Comparison of ENCODE assay signal across 8 cellular contexts in the genomic region with DNA sequence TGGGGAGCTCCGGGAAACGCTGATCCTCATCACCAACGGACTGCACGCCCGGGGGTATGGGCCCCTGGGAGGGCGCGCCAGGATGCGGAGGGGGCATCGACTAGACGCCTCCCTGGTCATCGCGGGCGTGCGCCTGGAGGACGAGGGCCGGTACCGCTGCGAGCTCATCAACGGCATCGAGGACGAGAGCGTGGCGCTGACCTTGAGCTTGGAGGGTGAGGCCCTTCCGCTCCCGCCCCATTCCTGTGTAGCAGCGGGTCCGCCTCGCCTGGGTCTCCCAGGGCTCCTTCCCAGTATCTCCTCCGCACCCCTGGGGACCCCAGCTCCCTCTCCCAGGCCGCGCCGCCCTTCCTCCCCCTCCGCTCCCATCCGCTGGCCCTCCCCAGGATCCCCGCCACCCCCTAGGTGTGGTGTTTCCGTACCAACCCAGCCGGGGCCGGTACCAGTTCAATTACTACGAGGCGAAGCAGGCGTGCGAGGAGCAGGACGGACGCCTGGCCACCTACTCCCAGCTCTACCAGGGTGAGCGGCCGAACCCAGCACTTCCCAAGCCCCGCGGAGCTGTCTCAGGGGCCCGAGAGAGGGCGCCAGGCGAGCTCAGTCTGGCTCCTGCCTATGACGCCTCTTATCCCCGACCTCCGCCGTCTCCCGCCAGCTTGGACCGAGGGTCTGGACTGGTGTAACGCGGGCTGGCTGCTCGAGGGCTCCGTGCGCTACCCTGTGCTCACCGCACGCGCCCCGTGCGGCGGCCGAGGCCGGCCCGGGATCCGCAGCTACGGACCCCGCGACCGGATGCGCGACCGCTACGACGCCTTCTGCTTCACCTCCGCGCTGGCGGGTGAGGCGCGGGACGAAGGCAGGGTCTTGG. TPM values are rescaled to one million over a fixed set of nuclear protein-coding genes. Genes with fewer than 3 reads are reported as not detected.
DNase-seq lines count a peak whose midpoint lies in the region; ATAC-seq, FAIRE-seq and TF ChIP-seq lines count a peak whose summit lies in the region.

No MANE protein-coding gene starts in this region.

- H3K4me2 ChIP-seq in A549 (peak overlapping the region; percentile 94), hepatocyte (peak overlapping the region; percentile 90)

- DNase-seq in A549 (ENCODE audit: low read depth in 1 of 2, low spot score in 1 of 2) (peak; percentile 61 to 78), NOMO-1 treated with DMSO at 0.1 percent for 48 hours (lab: John Stamatoyannopoulos, UW; ENCODE audit: unreplicated experiment) (peak; percentile 40), adrenal gland (peak; percentile 39 to 70 (median 49)), hepatocyte (ENCODE audit: low spot score) (peak; percentile 75), sigmoid colon (peak; percentile 79), cerebellum (ENCODE audit: low spot score) (no peak)

- H3K27ac ChIP-seq in A549 (peak overlapping the region; percentile 13 to 76; a peak in 3 of 6 replicates), adrenal gland (peak overlapping the region in 2 of 5 donors; percentile 17 to 45), hepatocyte (no peak overlapping the region), sigmoid colon (peak overlapping the region in 3 of 4 donors; percentile 11 to 51 (median 28))

- TF ChIP-seq CTCF in A549 (IDR thresholded peaks at IDR 0.05) (peak; percentile 51), GM12873 (IDR thresholded peaks at IDR 0.05; ENCODE audit: insufficient read depth, low read depth, low read length, missing control alignments) (peak; percentile 54), adrenal gland (IDR thresholded peaks at IDR 0.05) (peak in 4 of 6 experiments; percentile 11 to 40 (median 28)), hepatocyte (IDR thresholded peaks at IDR 0.05; ENCODE audit: poor library complexity) (peak; percentile 36), sigmoid colon (IDR thresholded peaks at IDR 0.05) (peak in 1 of 4 experiments; percentile 20)

- TF ChIP-seq POLR2A in A549 (IDR thresholded peaks at IDR 0.05; ENCODE audit: low read length): no peak
- no peak for TF ChIP-seq POLR2A in adrenal gland (IDR thresholded peaks at IDR 0.05)
- TF ChIP-seq POLR2A in sigmoid colon (IDR thresholded peaks at IDR 0.05): no peak
- TF ChIP-seq POLR2A in GM18505 (IDR thresholded peaks at IDR 0.05; ENCODE audit: borderline replicate concordance, extremely low read depth, insufficient read depth, insufficient read length): no peak

- no peak for TF ChIP-seq EP300 in A549 (IDR thresholded peaks at IDR 0.05)
- TF ChIP-seq EP300 in sigmoid colon (IDR thresholded peaks at IDR 0.05): no peak

- peak overlapping the region; percentile 25 for H2AFZ ChIP-seq in hepatocyte

- no peaks in the 10 kb centered on the region for H3K9me2 ChIP-seq in hepatocyte (replicated peaks; ENCODE audit: insufficient read depth)

- H3K36me3 ChIP-seq in adrenal gland (replicated peaks in 1 of 2) (no peaks in the 10 kb centered on the region), hepatocyte (replicated peaks; ENCODE audit: insufficient read depth, low read depth) (no peaks in the 10 kb centered on the region), sigmoid colon (no peaks in the 10 kb centered on the region)

- no peaks in the 10 kb centered on the region for H4K20me1 ChIP-seq in hepatocyte (ENCODE audit: insufficient read depth, poor library complexity, severe bottlenecking)

- H3K4me3 ChIP-seq in A549 (peak overlapping the region; percentile 49), adrenal gland (peak overlapping the region in 1 of 4 donors; percentile 46), hepatocyte (no peak overlapping the region), sigmoid colon (peak overlapping the region; percentile 5 to 44 (median 34))

- H3K27me3 ChIP-seq in adrenal gland (peaks cover 39% of the 10 kb centered on the region), hepatocyte (peaks cover 78% of the 10 kb centered on the region), sigmoid colon (peaks cover 32 to 78% (median 53%) of the 10 kb centered on the region in 3 donors)

- POLR2A ChIA-PET in A549 (lab: Yijun Ruan, JAX): interaction anchor here (0.9 to 1.5 kb wide), 4 partner anchors 54 to 123 kb away, joined by 3 to 6 read pairs (median 4); a partner anchor contains a TSS

- no peak for FAIRE-seq in A549 (lab: Jason Lieb, UNC)

- intact Hi-C loops in adrenal gland (cut with DNase I) (loop anchor here in 1 of 2 donors (5.0 kb wide), 1 partner anchor 33 kb away; no protein-coding TSS in a partner anchor), sigmoid colon (cut with DNase I) (no loop called here)

- peak; percentile 11 to 12; a peak in 1 of 5 replicates for TF ChIP-seq RAD21 in A549 (conservative IDR thresholded peaks at IDR 0.05 in 1 of 2, IDR thresholded peaks at IDR 0.05 in 1 of 2)

- CTCF ChIA-PET in A549 (lab: Yijun Ruan, JAX): interaction anchor here (0.8 to 25.7 kb wide), 20 partner anchors 9 to 297 kb away, joined by 3 to 495 read pairs (median 8); a partner anchor contains a TSS

- H3K4me1 ChIP-seq in A549 (peaks cover 13% of the 10 kb centered on the region), adrenal gland (replicated peaks in 1 of 2) (peaks cover 0 to 23% of the 10 kb centered on the region in 2 donors), hepatocyte (ENCODE audit: insufficient read depth) (peaks cover 23% of the 10 kb centered on the region), sigmoid colon (peaks cover 0 to 25% (median 23%) of the 10 kb centered on the region in 4 donors)

- no peaks in the 10 kb centered on the region for H3K79me2 ChIP-seq in hepatocyte

- 22% methylated on average over 25 of the region's 87 CpGs for WGBS in A549 (ENCODE audit: missing lambda C conversion rate)
- WGBS in adrenal gland, 4 donors: 0 to 2% (median 1%) methylated on average over 3 to 87 of the region's 87 CpGs
- 2% methylated on average over 61 of the region's 87 CpGs for WGBS in hepatocyte (ENCODE audit: low lambda C conversion rate, missing lambda C conversion rate)
- WGBS in sigmoid colon, 2 donors: 1 to 2% methylated on average over 87 of the region's 87 CpGs

- no peaks in the 10 kb centered on the region for H3K9me3 ChIP-seq in A549
- no peaks in the 10 kb centered on the region for H3K9me3 ChIP-seq in adrenal gland (replicated peaks in 1 of 3)
- H3K9me3 ChIP-seq in hepatocyte (ENCODE audit: low read depth): no peaks in the 10 kb centered on the region
- H3K9me3 ChIP-seq in sigmoid colon: no peaks in the 10 kb centered on the region

- ATAC-seq in A549: peak; percentile 84 to 92
- no peak for ATAC-seq in GM18505 (IDR thresholded peaks at IDR 0.05; ENCODE audit: unreplicated experiment)

RNA-seq across cellular contexts. Expression of a gene that starts 5.0 kb away (rescaled TPM):
- polyA plus RNA-seq in A549 (2011; rRNA removed) (0.11 and 0.23 TPM in 2 replicates), A549 (2017; fragmentation: RNase III; extraction: RNeasy Plus Mini Kit Qiagen cat#74134 plus additional on column Dnase treatment) (0.10 to 0.16 TPM (median 0.13 TPM) in 3 replicates), adrenal gland (1 to 10 TPM in 2 of 3 donors, not detected in 1; 2.2 to 3.1 TPM), hepatocyte (not detected in 2 replicates), sigmoid colon (under 1 TPM in 1 of 3 donors, not detected in 2; 0.10 TPM)
- 0.08 and 0.09 TPM in 2 replicates for polyA plus RNA-seq in A549 (2012; cell fraction: cytosol; rRNA removed)
- 1.4 and 1.8 TPM in 2 replicates for polyA plus RNA-seq in A549 (2012; cell fraction: nucleus; rRNA removed)
- not detected in 2 replicates for polyA minus RNA-seq in A549 (2011; rRNA and poly(A)+ RNA removed)
- total RNA-seq in adrenal gland (1 to 10 TPM in 2 of 8 donors, under 1 TPM in 3, not detected in 3; 0.27 to 1.5 (median 0.74) TPM), hepatocyte (not detected in 2 replicates), sigmoid colon (1 to 10 TPM in 1 of 4 donors, under 1 TPM in 1, not detected in 2; 0.71 to 1.2 TPM), cerebellum (1.3 TPM)

RNA-seq across cellular contexts. Expression of a gene that starts 17.7 kb away (rescaled TPM):
- 0.12 TPM in 1 of 2 replicates, not detected in the other for polyA plus RNA-seq in A549 (2011; rRNA removed)
- polyA plus RNA-seq in A549 (2012; cell fraction: cytosol; rRNA removed): 0.03 TPM in 1 of 2 replicates, not detected in the other
- polyA plus RNA-seq in A549 (2012; cell fraction: nucleus; rRNA removed): 0.07 and 0.18 TPM in 2 replicates
- polyA plus RNA-seq in A549 (2017; fragmentation: RNase III; extraction: RNeasy Plus Mini Kit Qiagen cat#74134 plus additional on column Dnase treatment): not detected in 3 replicates
- not detected in 2 replicates for polyA minus RNA-seq in A549 (2011; rRNA and poly(A)+ RNA removed)
- total RNA-seq in adrenal gland: 10 to 100 TPM in 3 of 8 donors, under 1 TPM in 3, not detected in 2; 0.11 to 36.3 (median 8.2) TPM
- polyA plus RNA-seq in adrenal gland: 10 to 100 TPM in 1 of 3 donors, 1 to 10 TPM in 2; 2.4 to 24.9 (median 8.9) TPM
- 0.03 and 0.84 TPM in 2 replicates for total RNA-seq in hepatocyte
- polyA plus RNA-seq in hepatocyte: not detected in 2 replicates
- total RNA-seq in sigmoid colon: 1 to 10 TPM in 3 of 4 donors, not detected in 1; 2.0 to 2.9 (median 2.3) TPM
- under 1 TPM in 1 of 3 donors, not detected in 2; 0.12 TPM for polyA plus RNA-seq in sigmoid colon
- total RNA-seq in cerebellum: 106 TPM

RNA-seq across cellular contexts. Expression of a gene that starts 22.9 kb away (rescaled TPM):
- polyA plus RNA-seq in A549 (2011; rRNA removed) (68.1 and 76.1 TPM in 2 replicates), A549 (2017; fragmentation: RNase III; extraction: RNeasy Plus Mini Kit Qiagen cat#74134 plus additional on column Dnase treatment) (85.2 to 94.7 TPM (median 85.3 TPM) in 3 replicates), adrenal gland (10 to 100 TPM; 13.9 to 72.2 (median 39.3) TPM), hepatocyte (28.3 and 28.6 TPM in 2 replicates), sigmoid colon (10 to 100 TPM; 10.2 to 32.9 (median 18.0) TPM)
- 40.7 and 41.4 TPM in 2 replicates for polyA plus RNA-seq in A549 (2012; cell fraction: cytosol; rRNA removed)
- polyA plus RNA-seq in A549 (2012; cell fraction: nucleus; rRNA removed): 23.6 and 28.2 TPM in 2 replicates
- 64.1 and 79.6 TPM in 2 replicates for polyA minus RNA-seq in A549 (2011; rRNA and poly(A)+ RNA removed)
- total RNA-seq in adrenal gland (10 to 100 TPM in 7 of 8 donors, 1 to 10 TPM in 1; 7.8 to 42.4 (median 26.3) TPM), hepatocyte (5.6 and 17.4 TPM in 2 replicates), sigmoid colon (10 to 100 TPM; 12.2 to 22.9 (median 17.3) TPM), cerebellum (10.1 TPM)

RNA-seq across cellular contexts. Expression of a gene that starts 32.6 kb away (rescaled TPM):
- polyA plus RNA-seq in A549 (2011; rRNA removed) (81.4 and 109 TPM in 2 replicates), A549 (2017; fragmentation: RNase III; extraction: RNeasy Plus Mini Kit Qiagen cat#74134 plus additional on column Dnase treatment) (108 to 119 TPM (median 116 TPM) in 3 replicates), adrenal gland (100 to 1,000 TPM in 1 of 3 donors, 10 to 100 TPM in 2; 49.4 to 124 (median 69.9) TPM), hepatocyte (198 and 218 TPM in 2 replicates), sigmoid colon (10 to 100 TPM; 80.8 to 91.6 (median 84.1) TPM)
- 179 and 191 TPM in 2 replicates for polyA plus RNA-seq in A549 (2012; cell fraction: cytosol; rRNA removed)
- 129 and 136 TPM in 2 replicates for polyA plus RNA-seq in A549 (2012; cell fraction: nucleus; rRNA removed)
- 115 and 124 TPM in 2 replicates for polyA minus RNA-seq in A549 (2011; rRNA and poly(A)+ RNA removed)
- total RNA-seq in adrenal gland (100 to 1,000 TPM in 5 of 8 donors, 10 to 100 TPM in 3; 88.7 to 132 (median 107) TPM), hepatocyte (94.2 and 117 TPM in 2 replicates), sigmoid colon (100 to 1,000 TPM in 1 of 4 donors, 10 to 100 TPM in 3; 59.3 to 113 (median 67.2) TPM), cerebellum (28.3 TPM)

RNA-seq across cellular contexts. Expression of a gene that starts 44.7 kb away (rescaled TPM):
- polyA plus RNA-seq in A549 (2011; rRNA removed): not detected in 2 replicates
- polyA plus RNA-seq in A549 (2012; cell fraction: cytosol; rRNA removed): not detected in 2 replicates
- polyA plus RNA-seq in A549 (2012; cell fraction: nucleus; rRNA removed): not detected in 2 replicates
- polyA plus RNA-seq in A549 (2017; fragmentation: RNase III; extraction: RNeasy Plus Mini Kit Qiagen cat#74134 plus additional on column Dnase treatment): not detected in 3 replicates
- not detected in 2 replicates for polyA minus RNA-seq in A549 (2011; rRNA and poly(A)+ RNA removed)
- total RNA-seq in adrenal gland: not detected
- under 1 TPM in 1 of 3 donors, not detected in 2; 0.20 TPM for polyA plus RNA-seq in adrenal gland
- not detected in 2 replicates for total RNA-seq in hepatocyte
- polyA plus RNA-seq in hepatocyte: not detected in 2 replicates
- not detected for total RNA-seq in sigmoid colon
- polyA plus RNA-seq in sigmoid colon: 1 to 10 TPM in 1 of 3 donors, not detected in 2; 2.6 TPM
- not detected for total RNA-seq in cerebellum
